8 cellular contexts compared by ENCODE assay signal in the genomic region with DNA sequence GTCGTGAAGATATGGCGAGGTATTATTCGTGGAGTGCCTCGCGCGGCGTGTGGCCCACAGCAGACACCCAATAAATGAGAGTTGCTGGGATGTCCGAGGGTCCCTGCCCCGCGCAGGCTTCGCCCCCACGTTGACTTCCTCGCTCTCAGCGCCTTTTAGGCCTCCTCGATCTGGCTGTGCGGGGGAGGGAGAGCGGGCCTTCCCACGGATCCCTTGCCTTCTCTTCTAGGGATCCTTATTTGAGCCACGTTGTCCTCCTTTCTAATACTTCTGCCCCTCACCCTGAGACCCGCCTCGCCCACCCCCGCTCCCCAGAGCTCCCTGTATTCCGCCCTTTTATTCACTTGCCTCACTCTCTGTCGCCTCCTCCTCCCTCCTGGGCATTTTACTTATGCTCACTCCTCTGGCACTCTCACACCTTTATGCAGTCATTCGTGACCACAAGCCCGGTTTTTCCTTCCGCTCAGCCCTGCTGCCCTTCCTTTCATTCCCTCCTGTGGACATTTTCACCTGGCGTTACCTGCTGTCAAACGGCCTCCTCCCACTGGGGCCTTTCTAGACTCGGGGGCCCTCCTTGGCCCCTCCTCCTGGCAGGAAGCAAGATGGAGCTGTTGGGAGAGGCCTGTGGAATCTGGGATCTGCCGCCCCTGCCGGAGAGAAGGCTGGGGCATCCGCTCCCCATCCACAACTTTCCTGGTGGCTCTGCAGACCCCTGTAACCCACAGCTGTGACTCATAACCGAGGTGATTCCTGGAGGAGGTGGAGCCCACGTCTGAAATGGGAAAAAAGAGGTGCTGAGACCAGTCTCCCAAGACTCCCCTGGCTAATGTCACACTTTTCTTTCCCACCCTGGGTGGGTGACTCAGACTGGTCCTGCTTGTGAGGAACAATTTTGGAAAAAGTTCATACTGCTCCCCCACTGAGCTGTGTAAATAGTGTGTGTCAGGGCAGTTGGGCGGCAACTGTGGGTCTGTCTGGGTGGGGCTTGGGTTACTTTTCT. TPM values are rescaled to one million over a fixed set of nuclear protein-coding genes. Genes with fewer than 3 reads are reported as not detected.
A peak's percentile ranks its signal among the peaks of the same experiment; 100 is the strongest.
DNase-seq lines count a peak whose midpoint lies in the region; ATAC-seq lines count a peak whose summit lies in the region.

No MANE protein-coding gene starts in this region.

- DNase-seq in NCI-H2196 (lab: John Stamatoyannopoulos, UW; ENCODE audit: unreplicated experiment) (peak; percentile 31), NCI-H2196 treated with DMSO at 0.1 percent for 48 hours (lab: John Stamatoyannopoulos, UW; ENCODE audit: unreplicated experiment) (no peak), NCI-H146 treated with DMSO at 0.1 percent for 48 hours (lab: John Stamatoyannopoulos, UW; ENCODE audit: unreplicated experiment) (peak; percentile 32), fibroblast of the conjunctiva (ENCODE audit: low read depth) (peak; percentile 65)
- peak; percentile 63 for DNase-seq in natural killer cell treated with Interleukin-12 subunit alpha and Interleukin-12 subunit beta and Interleukin-15 and Interleukin-18, amount 100 ng/mL, for 72 hours (ENCODE audit: low spot score)

- ATAC-seq in activated T-helper 17 cell treated with anti-CD3 and anti-CD28 coated beads, Interleukin-2, amount 50 U/mL, for 72 hours (replicated peaks): no peak
- no peak for ATAC-seq in natural killer cell treated with Interleukin-12 subunit alpha and Interleukin-12 subunit beta and Interleukin-15 and Interleukin-18, amount 100 ng/mL, for 72 hours
- no peak for ATAC-seq in HG02623 (IDR thresholded peaks at IDR 0.05; ENCODE audit: unreplicated experiment)
- ATAC-seq in HG02852 (IDR thresholded peaks at IDR 0.05; ENCODE audit: unreplicated experiment): no peak

- peak overlapping the region; percentile 99 for H3K4me3 Mint-ChIP-seq in activated T-helper 17 cell treated with anti-CD3 and anti-CD28 coated beads, Interleukin-2, amount 50 U/mL, for 72 hours
- H3K4me3 Mint-ChIP-seq in natural killer cell treated with Interleukin-12 subunit alpha and Interleukin-12 subunit beta and Interleukin-15 and Interleukin-18, amount 100 ng/mL, for 72 hours: peak overlapping the region; percentile 95

- H3K27me3 Mint-ChIP-seq in activated T-helper 17 cell treated with anti-CD3 and anti-CD28 coated beads, Interleukin-2, amount 50 U/mL, for 72 hours: no peaks in the 10 kb centered on the region
- no peaks in the 10 kb centered on the region for H3K27me3 Mint-ChIP-seq in natural killer cell treated with Interleukin-12 subunit alpha and Interleukin-12 subunit beta and Interleukin-15 and Interleukin-18, amount 100 ng/mL, for 72 hours

- H3K4me1 Mint-ChIP-seq in activated T-helper 17 cell treated with anti-CD3 and anti-CD28 coated beads, Interleukin-2, amount 50 U/mL, for 72 hours: peaks cover 37% of the 10 kb centered on the region
- peaks cover 41 to 50% of the 10 kb centered on the region in 2 donors for H3K4me1 Mint-ChIP-seq in natural killer cell treated with Interleukin-12 subunit alpha and Interleukin-12 subunit beta and Interleukin-15 and Interleukin-18, amount 100 ng/mL, for 72 hours (ENCODE audit: low read depth in 2 of 2)

- peaks cover 19% of the 10 kb centered on the region for H3K36me3 Mint-ChIP-seq in activated T-helper 17 cell treated with anti-CD3 and anti-CD28 coated beads, Interleukin-2, amount 50 U/mL, for 72 hours (ENCODE audit: low read depth)
- H3K36me3 Mint-ChIP-seq in natural killer cell treated with Interleukin-12 subunit alpha and Interleukin-12 subunit beta and Interleukin-15 and Interleukin-18, amount 100 ng/mL, for 72 hours: no peaks in the 10 kb centered on the region

- peak overlapping the region; percentile 95 for H3K27ac Mint-ChIP-seq in activated T-helper 17 cell treated with anti-CD3 and anti-CD28 coated beads, Interleukin-2, amount 50 U/mL, for 72 hours
- H3K27ac Mint-ChIP-seq in natural killer cell treated with Interleukin-12 subunit alpha and Interleukin-12 subunit beta and Interleukin-15 and Interleukin-18, amount 100 ng/mL, for 72 hours: peak overlapping the region; percentile 79 to 99

- H3K9me3 Mint-ChIP-seq in activated T-helper 17 cell treated with anti-CD3 and anti-CD28 coated beads, Interleukin-2, amount 50 U/mL, for 72 hours: no peaks in the 10 kb centered on the region
- no peaks in the 10 kb centered on the region for H3K9me3 Mint-ChIP-seq in natural killer cell treated with Interleukin-12 subunit alpha and Interleukin-12 subunit beta and Interleukin-15 and Interleukin-18, amount 100 ng/mL, for 72 hours

RNA-seq across cellular contexts. Expression of gene VCL, which starts 1.0 kb away (rescaled TPM):
- 10 to 100 TPM; 18.4 to 27.2 TPM for total RNA-seq in activated T-helper 17 cell treated with anti-CD3 and anti-CD28 coated beads, Interleukin-2, amount 50 U/mL, for 72 hours
- total RNA-seq in natural killer cell treated with Interleukin-12 subunit alpha and Interleukin-12 subunit beta and Interleukin-15 and Interleukin-18, amount 100 ng/mL, for 72 hours: 10 to 100 TPM; 42.1 to 51.4 TPM
